24 cellular contexts compared by ENCODE assay signal in genomic region chr3:115615451-115615850, GRCh38. TPM values are rescaled to one million over a fixed set of nuclear protein-coding genes. Genes with fewer than 3 reads are reported as not detected.
"Had no signal": no experiment of that assay in that cellular context is flagged by ENCODE, and none has a peak within 500 bp of the region (broad histone marks: within the 10 kb centered on the region; RNA-seq: fewer than 3 reads in every experiment).

No MANE protein-coding gene starts in this region.

- H3K36me3 Mint-ChIP-seq: activated naive CD8-positive, alpha-beta T cell treated with anti-CD3 and anti-CD28 coated beads for 36 hours; natural killer cell treated with Interleukin-12 subunit alpha and Interleukin-12 subunit beta and Interleukin-15 and Interleukin-18, amount 100 ng/mL, for 72 hours had no signal

- H3K4me1 ChIP-seq: colonic mucosa, esophagus muscularis mucosa, gastroesophageal sphincter, heart left ventricle, prostate gland, right atrium auricular region, upper lobe of right lung had no signal

- H3K9me3 Mint-ChIP-seq: activated naive CD8-positive, alpha-beta T cell treated with anti-CD3 and anti-CD28 coated beads for 36 hours; activated T-cell treated with anti-CD3 and anti-CD28 coated beads, Interleukin-2, amount 50 U/mL, for 24 hours; effector memory CD8-positive, alpha-beta T cell; natural killer cell treated with Interleukin-12 subunit alpha and Interleukin-12 subunit beta and Interleukin-15 and Interleukin-18, amount 100 ng/mL, for 72 hours; T-helper 2 cell treated with Interferon-gamma antibody and Interleukin-4, amounts not matched to agents 5 μg/mL and 100 μg/mL, for 36 hours had no signal

- H3K27ac ChIP-seq: colonic mucosa, esophagus muscularis mucosa, gastroesophageal sphincter, heart left ventricle, neutrophil, ovary, prostate gland, right atrium auricular region, upper lobe of right lung had no signal

- H3K4me3 Mint-ChIP-seq: activated naive CD8-positive, alpha-beta T cell treated with anti-CD3 and anti-CD28 coated beads for 36 hours; activated T-cell treated with anti-CD3 and anti-CD28 coated beads, Interleukin-2, amount 50 U/mL, for 24 hours; effector memory CD8-positive, alpha-beta T cell; T-helper 2 cell treated with Interferon-gamma antibody and Interleukin-4, amounts not matched to agents 5 μg/mL and 100 μg/mL, for 36 hours had no signal

- H3K27me3 ChIP-seq: colonic mucosa, esophagus muscularis mucosa, gastroesophageal sphincter, heart left ventricle, neutrophil, ovary, right atrium auricular region, upper lobe of right lung had no signal

- DNase-seq: activated CD4-positive, alpha-beta T cell treated with anti-CD3 and anti-CD28 coated beads, Interleukin-2, amount 50 U/mL, for 4 hours; activated CD8-positive, alpha-beta memory T cell treated with anti-CD3 and anti-CD28 coated beads for 24 hours; activated CD8-positive, alpha-beta memory T cell treated with anti-CD3 and anti-CD28 coated beads, Interleukin-2, amount 50 U/mL, for 4 hours; activated naive CD4-positive, alpha-beta T cell treated with Interleukin-2 at 50 U/mL for 16 hours; activated naive CD8-positive, alpha-beta T cell treated with anti-CD3 and anti-CD28 coated beads for 36 hours; activated T-cell treated with anti-CD3 and anti-CD28 coated beads, Interleukin-2, amount 50 U/mL, for 24 hours; central memory CD4-positive, alpha-beta T cell; colonic mucosa; effector memory CD8-positive, alpha-beta T cell; heart left ventricle; left cardiac atrium; ovary; stimulated activated CD4-positive, alpha-beta T cell treated with anti-CD3 and anti-CD28 coated beads, Interleukin-4, amount 100 ng/mL, for 24 hours; stimulated activated naive CD4-positive, alpha-beta T cell treated with Interleukin-2 at 50 U/mL for 16 hours; upper lobe of right lung had no signal

- H3K27ac Mint-ChIP-seq: activated naive CD8-positive, alpha-beta T cell treated with anti-CD3 and anti-CD28 coated beads for 36 hours; activated T-cell treated with anti-CD3 and anti-CD28 coated beads, Interleukin-2, amount 50 U/mL, for 24 hours; effector memory CD8-positive, alpha-beta T cell; natural killer cell treated with Interleukin-12 subunit alpha and Interleukin-12 subunit beta and Interleukin-15 and Interleukin-18, amount 100 ng/mL, for 72 hours; T-helper 2 cell treated with Interferon-gamma antibody and Interleukin-4, amounts not matched to agents 5 μg/mL and 100 μg/mL, for 36 hours had no signal

- H3K9me3 ChIP-seq: colonic mucosa, esophagus muscularis mucosa, gastroesophageal sphincter, neutrophil, ovary, prostate gland, right atrium auricular region, upper lobe of right lung had no signal

- ATAC-seq: effector memory CD8-positive, alpha-beta T cell; gastroesophageal sphincter; heart left ventricle; left cardiac atrium; natural killer cell treated with Interleukin-12 subunit alpha and Interleukin-12 subunit beta and Interleukin-15 and Interleukin-18, amount 100 ng/mL, for 72 hours; upper lobe of right lung had no signal

- H3K36me3 ChIP-seq: colonic mucosa, esophagus muscularis mucosa, gastroesophageal sphincter, heart left ventricle, neutrophil, ovary, prostate gland, right atrium auricular region, upper lobe of right lung had no signal

- H3K4me3 ChIP-seq: colonic mucosa, dorsolateral prefrontal cortex, esophagus muscularis mucosa, gastroesophageal sphincter, heart left ventricle, ovary, prostate gland, right atrium auricular region, upper lobe of right lung had no signal

RNA-seq across cellular contexts. Expression of gene GAP43, which starts 7.9 kb away (rescaled TPM):
- total RNA-seq: liver, upper lobe of right lung had no signal
